ENCODE assay signal across 9 cellular contexts in genomic region chr2:191539068-191539467, GRCh38.
DNase-seq lines count a peak whose midpoint lies in the region; ATAC-seq, FAIRE-seq and TF ChIP-seq lines count a peak whose summit lies in the region.
"Had no signal": no experiment of that assay in that cellular context is flagged by ENCODE, and none has a peak within 500 bp of the region (broad histone marks: within the 10 kb centered on the region; RNA-seq: fewer than 3 reads in every experiment).

No MANE protein-coding gene starts in this region.

- H3K9me2 ChIP-seq in Loucy (replicated peaks; ENCODE audit: low read depth, low read length): no peaks in the 10 kb centered on the region

- H3K4me1 ChIP-seq in Loucy (ENCODE audit: insufficient read depth, low read length, poor library complexity, severe bottlenecking) (peaks cover 3% of the 10 kb centered on the region), HepG2 (ENCODE audit: insufficient read depth, low read length) (no peaks in the 10 kb centered on the region), esophagus squamous epithelium (peaks cover 0 to 14% (median 0%) of the 10 kb centered on the region in 3 donors)

- in situ Hi-C loops in HepG2 (cut with HindIII; ENCODE audit: extremely low pct_ligation_motif_present, low pct_unique_long_range_greater_than_20kb): no loop called here

- intact Hi-C loops in HepG2 (cut with micrococcal nuclease; ENCODE audit: unreplicated experiment): no loop called here
- intact Hi-C loops in esophagus squamous epithelium (cut with DNase I): no loop called here

- TF ChIP-seq CTCF in Loucy (conservative IDR thresholded peaks at IDR 0.05; ENCODE audit: low read length): peak; percentile 80
- peak; percentile 22; the same call in 1 of the 2 replicates for TF ChIP-seq CTCF in HepG2 (CRISPR knock-in tag; IDR thresholded peaks at IDR 0.05)
- TF ChIP-seq CTCF in esophagus squamous epithelium (IDR thresholded peaks at IDR 0.05): peak in 3 of 6 experiments; percentile 7 to 50 (median 40)

- FAIRE-seq in HepG2 (lab: Jason Lieb, UNC): peak; percentile 44

- CTCF ChIA-PET in HepG2 (lab: Yijun Ruan, JAX; ENCODE audit: low intra/inter-chr PET ratio, low total read pairs): no interaction called here

- H2AFZ ChIP-seq in Loucy (ENCODE audit: low read length) (peak overlapping the region; percentile 57), HepG2 (ENCODE audit: low read length) (no peak overlapping the region)

- WGBS in HepG2 (ENCODE audit: low lambda C conversion rate): under 1% methylated on average over 2 of the region's 2 CpGs
- WGBS in esophagus squamous epithelium, 2 donors: 6% methylated on average over 2 of the region's 2 CpGs

- H3K27ac ChIP-seq in HepG2 (ENCODE audit: extremely low read length, insufficient read depth, low read length) (no peak overlapping the region), esophagus squamous epithelium (no peak overlapping the region)

- no peak for TF ChIP-seq POLR2A in HepG2 (IDR thresholded peaks at IDR 0.05; ENCODE audit: insufficient read depth in 1 of 2, low read depth in 2 of 2, low read length in 2 of 2)
- TF ChIP-seq POLR2A in esophagus squamous epithelium (IDR thresholded peaks at IDR 0.05): no peak

- no peaks in the 10 kb centered on the region for H3F3A ChIP-seq in Loucy (ENCODE audit: low read depth)

- DNase-seq in activated T-cell treated with anti-CD3 and anti-CD28 coated beads for 1 hour (ENCODE audit: low read depth) (peak; percentile 9), activated T-cell treated with anti-CD3 and anti-CD28 coated beads for 4 hours (no peak), HepG2 (ENCODE audit: low spot score) (no peak), CD1c-positive myeloid dendritic cell (ENCODE audit: extremely low spot score) (no peak), esophagus squamous epithelium (lab: John Stamatoyannopoulos, UW) (no peak), OCI-M2 (lab: John Stamatoyannopoulos, UW; ENCODE audit: unreplicated experiment) (no peak)
- DNase-seq in activated naive CD4-positive, alpha-beta T cell treated with anti-CD3 and anti-CD28 coated beads, Interleukin-2, amount 50 U/mL, for 16 hours: peak; percentile 34

- H3K36me3 ChIP-seq in Loucy (ENCODE audit: insufficient read depth, low read length): no peaks in the 10 kb centered on the region
- no peaks in the 10 kb centered on the region for H3K36me3 ChIP-seq in HepG2 (replicated peaks in 1 of 2; ENCODE audit: control insufficient read depth in 1 of 2, insufficient read depth in 2 of 2, low read length in 2 of 2)
- H3K36me3 ChIP-seq in esophagus squamous epithelium: no peaks in the 10 kb centered on the region

- no peak overlapping the region for H3K4me2 ChIP-seq in Loucy (ENCODE audit: low read depth, low read length, poor library complexity, severe bottlenecking)
- no peak overlapping the region for H3K4me2 ChIP-seq in HepG2 (ENCODE audit: low read depth, low read length)

- H3K27me3 ChIP-seq in Loucy (ENCODE audit: insufficient read depth, low read length, poor library complexity, severe bottlenecking) (no peaks in the 10 kb centered on the region), HepG2 (ENCODE audit: control insufficient read depth in 1 of 2, insufficient read depth in 2 of 2, low read length in 2 of 2) (0 out of 5 replicates have a peak, but pooled peaks cover 0 to 7% of the 10 kb centered on the region in 2 experiments), esophagus squamous epithelium (peaks cover 0 to 17% (median 0%) of the 10 kb centered on the region in 4 donors)

- no TSS peak for BruUV-seq in HepG2 (replicated peaks; lab: Mats Ljungman, UMichigan)

- TF ChIP-seq RAD21 in HepG2 (CRISPR knock-in tag; IDR thresholded peaks at IDR 0.05): no peak

- POLR2A ChIA-PET in HepG2 (lab: Yijun Ruan, JAX): no interaction called here

- TF ChIP-seq EP300 in HepG2 (IDR thresholded peaks at IDR 0.05; ENCODE audit: low read depth in 2 of 2, low read length in 2 of 2): no peak
- TF ChIP-seq EP300 in HepG2 (CRISPR knock-in tag; IDR thresholded peaks at IDR 0.05; ENCODE audit: borderline replicate concordance): no peak

- no peaks in the 10 kb centered on the region for H3K9me3 ChIP-seq in Loucy (ENCODE audit: insufficient read depth, low read depth, low read length)
- H3K9me3 ChIP-seq in HepG2 (ENCODE audit: low read length): no peaks in the 10 kb centered on the region
- no peaks in the 10 kb centered on the region for H3K9me3 ChIP-seq in esophagus squamous epithelium

- H3K79me2 ChIP-seq in Loucy (ENCODE audit: insufficient read depth, low read length): no peaks in the 10 kb centered on the region
- H3K79me2 ChIP-seq in HepG2 (ENCODE audit: insufficient read depth, low read length): no peaks in the 10 kb centered on the region

- H3K4me3 ChIP-seq in Loucy (ENCODE audit: low read length, poor library complexity, severe bottlenecking) (no peak overlapping the region), HepG2 (replicated peaks in 1 of 3; ENCODE audit: insufficient read depth in 1 of 3, low read depth in 2 of 3, low read length in 3 of 3) (no peak overlapping the region), esophagus squamous epithelium (no peak overlapping the region)

- H4K20me1 ChIP-seq in Loucy (ENCODE audit: insufficient read depth, low read length, poor library complexity, severe bottlenecking) (no peaks in the 10 kb centered on the region), HepG2 (ENCODE audit: insufficient read depth, low read length) (no peaks in the 10 kb centered on the region)

- no peak overlapping the region for H3K9ac ChIP-seq in Loucy (ENCODE audit: low read depth, low read length, poor library complexity, severe bottlenecking)
- H3K9ac ChIP-seq in HepG2 (ENCODE audit: insufficient read depth, low read depth, low read length): no peak overlapping the region

- no peak for ATAC-seq in HepG2
- ATAC-seq: activated naive CD4-positive, alpha-beta T cell treated with anti-CD3 and anti-CD28 coated beads, Interleukin-2, amount 50 U/mL, for 72 hours had no signal

TF ChIP-seq in HepG2, 621 proteins besides CTCF, POLR2A, EP300 and RAD21:
- TF ChIP-seq NFE2L2 (IDR thresholded peaks at IDR 0.05; ENCODE audit: low read length) (no peak), STAG1 (CRISPR knock-in tag; IDR thresholded peaks at IDR 0.05) (peak; percentile 29; the same call in 1 of the 2 replicates)
TF ChIP-seq in HepG2: peak in this region for 1.

Comparison
In these comparisons a context has a peak if more than half of its experiments do, and no peak if none do; other contexts are left out.
1. DNase-seq: peak in activated T-cell treated with anti-CD3 and anti-CD28 coated beads for 1 hour (single experiment) and activated naive CD4-positive, alpha-beta T cell treated with anti-CD3 and anti-CD28 coated beads, Interleukin-2, amount 50 U/mL, for 16 hours (single experiment); none in activated T-cell treated with anti-CD3 and anti-CD28 coated beads for 4 hours (single experiment), HepG2 (single experiment), CD1c-positive myeloid dendritic cell (single experiment), esophagus squamous epithelium (single experiment) and OCI-M2 (single experiment).